9 cellular contexts compared by ENCODE assay signal in genomic region chr6:166008441-166009369, GRCh38.
A peak's percentile ranks its signal among the peaks of the same experiment; 100 is the strongest.
DNase-seq lines count a peak whose midpoint lies in the region; ATAC-seq and TF ChIP-seq lines count a peak whose summit lies in the region.
"Had no signal": no experiment of that assay in that cellular context is flagged by ENCODE, and none has a peak within 500 bp of the region (broad histone marks: within the 10 kb centered on the region; RNA-seq: fewer than 3 reads in every experiment).

No MANE protein-coding gene starts in this region.

- peaks cover 0 to 7% of the 10 kb centered on the region in 2 donors for H3K4me1 Mint-ChIP-seq in stimulated activated naive B cell treated with anti-CD40 and anti-IgM and Interleukin-4, amounts not matched to agents 10 μg/mL and 1 μg/mL and 100 μg/mL, for 72 hours
- H3K4me1 Mint-ChIP-seq in activated CD8-positive, alpha-beta memory T cell treated with anti-CD3 and anti-CD28 coated beads, Interleukin-2, amount 10 ng/mL, durations not matched to agents 7 days and 5 days = peaks cover 2% of the 10 kb centered on the region

- TF ChIP-seq CTCF in brain microvascular endothelial cell (IDR thresholded peaks at IDR 0.05; ENCODE audit: low read depth, low read length, missing control alignments) = peak; percentile 51

- H3K36me3 ChIP-seq in brain microvascular endothelial cell (replicated peaks) = no peaks in the 10 kb centered on the region

- peak; percentile 51 for DNase-seq in Jurkat, Clone E6-1 (ENCODE audit: low read depth, low spot score)
- DNase-seq in brain microvascular endothelial cell (peak; percentile 80), inferior parietal cortex (ENCODE audit: extremely low spot score) (peak; percentile 61), GDM1 (lab: John Stamatoyannopoulos, UW) (no peak)
- DNase-seq in stimulated activated naive B cell treated with anti-CD40 and anti-IgM and Interleukin-4, amounts not matched to agents 10 μg/mL and 1 μg/mL and 100 μg/mL, for 72 hours = no peak
- DNase-seq in central memory CD4-positive, alpha-beta T cell = no peak
- DNase-seq in activated CD8-positive, alpha-beta memory T cell treated with anti-CD3 and anti-CD28 coated beads, Interleukin-2, amount 10 ng/mL, durations not matched to agents 7 days and 5 days = no peak
- DNase-seq: NCI-H1048 had no signal

- H3K27me3 ChIP-seq in brain microvascular endothelial cell (replicated peaks) = no peaks in the 10 kb centered on the region

- peaks cover 1 to 4% of the 10 kb centered on the region in 2 donors for H3K9me3 Mint-ChIP-seq in stimulated activated naive B cell treated with anti-CD40 and anti-IgM and Interleukin-4, amounts not matched to agents 10 μg/mL and 1 μg/mL and 100 μg/mL, for 72 hours
- no peaks in the 10 kb centered on the region for H3K9me3 Mint-ChIP-seq in activated CD8-positive, alpha-beta memory T cell treated with anti-CD3 and anti-CD28 coated beads, Interleukin-2, amount 10 ng/mL, durations not matched to agents 7 days and 5 days (ENCODE audit: low read depth)

- in situ Hi-C loops in brain microvascular endothelial cell (cut with HindIII; ENCODE audit: low pct_ligation_motif_present, low sequenced_read_pairs) = no loop called here

- peak overlapping the region; percentile 41 for H3K27ac ChIP-seq in brain microvascular endothelial cell

- peaks cover 63 to 72% of the 10 kb centered on the region in 2 donors for H3K27me3 Mint-ChIP-seq in stimulated activated naive B cell treated with anti-CD40 and anti-IgM and Interleukin-4, amounts not matched to agents 10 μg/mL and 1 μg/mL and 100 μg/mL, for 72 hours
- peaks cover 64% of the 10 kb centered on the region for H3K27me3 Mint-ChIP-seq in activated CD8-positive, alpha-beta memory T cell treated with anti-CD3 and anti-CD28 coated beads, Interleukin-2, amount 10 ng/mL, durations not matched to agents 7 days and 5 days

- H3K4me3 ChIP-seq in Jurkat, Clone E6-1 (ENCODE audit: low read length) = peak overlapping the region; percentile 59
- peak overlapping the region; percentile 66 for H3K4me3 ChIP-seq in brain microvascular endothelial cell (ENCODE audit: low read depth, low read length)

- CTCF ChIA-PET in activated CD8-positive, alpha-beta memory T cell treated with anti-CD3 and anti-CD28 coated beads, Interleukin-2, amount 10 ng/mL, durations not matched to agents 7 days and 5 days (lab: Charles Lee) = no interaction called here

- no peak for ATAC-seq in stimulated activated naive B cell treated with anti-CD40 and anti-IgM and Interleukin-4, amounts not matched to agents 10 μg/mL and 1 μg/mL and 100 μg/mL, for 72 hours (replicated peaks)
- ATAC-seq in activated CD8-positive, alpha-beta memory T cell treated with anti-CD3 and anti-CD28 coated beads, Interleukin-2, amount 10 ng/mL, durations not matched to agents 7 days and 5 days = no peak
- ATAC-seq in HG03175 (IDR thresholded peaks at IDR 0.05; ENCODE audit: unreplicated experiment) = no peak

- H3K4me3 Mint-ChIP-seq in stimulated activated naive B cell treated with anti-CD40 and anti-IgM and Interleukin-4, amounts not matched to agents 10 μg/mL and 1 μg/mL and 100 μg/mL, for 72 hours = no peak overlapping the region
- no peak overlapping the region for H3K4me3 Mint-ChIP-seq in activated CD8-positive, alpha-beta memory T cell treated with anti-CD3 and anti-CD28 coated beads, Interleukin-2, amount 10 ng/mL, durations not matched to agents 7 days and 5 days

- H3K36me3 Mint-ChIP-seq in stimulated activated naive B cell treated with anti-CD40 and anti-IgM and Interleukin-4, amounts not matched to agents 10 μg/mL and 1 μg/mL and 100 μg/mL, for 72 hours = no peaks in the 10 kb centered on the region
- no peaks in the 10 kb centered on the region for H3K36me3 Mint-ChIP-seq in activated CD8-positive, alpha-beta memory T cell treated with anti-CD3 and anti-CD28 coated beads, Interleukin-2, amount 10 ng/mL, durations not matched to agents 7 days and 5 days

- H3K27ac Mint-ChIP-seq in stimulated activated naive B cell treated with anti-CD40 and anti-IgM and Interleukin-4, amounts not matched to agents 10 μg/mL and 1 μg/mL and 100 μg/mL, for 72 hours = peak overlapping the region; percentile 73
- no peak overlapping the region for H3K27ac Mint-ChIP-seq in activated CD8-positive, alpha-beta memory T cell treated with anti-CD3 and anti-CD28 coated beads, Interleukin-2, amount 10 ng/mL, durations not matched to agents 7 days and 5 days

Comparison
In these comparisons a context has a peak if more than half of its experiments do, and no peak if none do; other contexts are left out.
1. DNase-seq: peak in Jurkat, Clone E6-1 (single experiment), brain microvascular endothelial cell (single experiment) and inferior parietal cortex (single experiment); none in stimulated activated naive B cell treated with anti-CD40 and anti-IgM and Interleukin-4, amounts not matched to agents 10 μg/mL and 1 μg/mL and 100 μg/mL, for 72 hours (single experiment), central memory CD4-positive, alpha-beta T cell (single experiment), activated CD8-positive, alpha-beta memory T cell treated with anti-CD3 and anti-CD28 coated beads, Interleukin-2, amount 10 ng/mL, durations not matched to agents 7 days and 5 days (single experiment) and GDM1 (single experiment).